ENCODE assay signal across 8 cellular contexts in genomic region chr6:135909737-135910387, GRCh38. TPM values are rescaled to one million over a fixed set of nuclear protein-coding genes. Genes with fewer than 3 reads are reported as not detected.
A peak's percentile ranks its signal among the peaks of the same experiment; 100 is the strongest.
DNase-seq lines count a peak whose midpoint lies in the region; ATAC-seq and TF ChIP-seq lines count a peak whose summit lies in the region.

No MANE protein-coding gene starts in this region.

- H3K4me3 ChIP-seq in mesenchymal stem cell (ENCODE audit: insufficient read depth in 1 of 2, low read depth in 1 of 2, low read length in 2 of 2) (no peak overlapping the region), upper lobe of right lung (no peak overlapping the region)

- TF ChIP-seq CTCF in 22Rv1 (IDR thresholded peaks at IDR 0.05) (peak; percentile 83), upper lobe of right lung (IDR thresholded peaks at IDR 0.05) (peak; percentile 61)

- H3K27ac ChIP-seq in 22Rv1: no peak overlapping the region
- no peak overlapping the region for H3K27ac ChIP-seq in mesenchymal stem cell (ENCODE audit: low read length, poor library complexity, severe bottlenecking)
- no peak overlapping the region for H3K27ac ChIP-seq in upper lobe of right lung

- H3K14ac ChIP-seq in mesenchymal stem cell (ENCODE audit: low read length in 2 of 2): no peak overlapping the region

- H2BK120ac ChIP-seq in mesenchymal stem cell (ENCODE audit: low read depth, low read length): no peak overlapping the region

- no peak overlapping the region for H4K91ac ChIP-seq in mesenchymal stem cell (ENCODE audit: low read length)

- peaks cover 1% of the 10 kb centered on the region for H3K79me1 ChIP-seq in mesenchymal stem cell (replicated peaks; ENCODE audit: low read length, poor library complexity, severe bottlenecking)

- H3K23ac ChIP-seq in mesenchymal stem cell (ENCODE audit: low read length in 2 of 2): no peak overlapping the region

- no peak overlapping the region for H2BK5ac ChIP-seq in mesenchymal stem cell (ENCODE audit: low read depth, low read length, poor library complexity, severe bottlenecking)

- H2AFZ ChIP-seq in mesenchymal stem cell (ENCODE audit: low read depth, low read length): no peak overlapping the region

- WGBS in mesenchymal stem cell: 67% methylated on average over 7 of the region's 9 CpGs

- H3K4me1 ChIP-seq in mesenchymal stem cell (ENCODE audit: control insufficient read depth, insufficient read depth, low read depth, low read length): peaks cover 3% of the 10 kb centered on the region
- H3K4me1 ChIP-seq in upper lobe of right lung: no peaks in the 10 kb centered on the region

- DNase-seq in NCI-H1694 (lab: John Stamatoyannopoulos, UW) (peak; percentile 11), UCSD-AML1 (lab: John Stamatoyannopoulos, UW; ENCODE audit: unreplicated experiment) (peak; percentile 13), mesenchymal stem cell (no peak), upper lobe of right lung (no peak)
- DNase-seq in central memory CD4-positive, alpha-beta T cell: peak; percentile 51

- H3K18ac ChIP-seq in mesenchymal stem cell (ENCODE audit: low read depth in 1 of 2, low read length in 2 of 2): no peak overlapping the region

- H2AK5ac ChIP-seq in mesenchymal stem cell (ENCODE audit: low read length, severe bottlenecking): no peak overlapping the region

- peak overlapping the region in 1 of 2 experiments; percentile 57 for H3K4ac ChIP-seq in mesenchymal stem cell (ENCODE audit: low read depth in 1 of 2, low read length in 2 of 2)

- no peaks in the 10 kb centered on the region for H3K36me3 ChIP-seq in mesenchymal stem cell (ENCODE audit: control insufficient read depth in 1 of 2, insufficient read depth in 2 of 2, low read depth in 1 of 2, low read length in 2 of 2)
- no peaks in the 10 kb centered on the region for H3K36me3 ChIP-seq in upper lobe of right lung

- no peak overlapping the region for H3K9ac ChIP-seq in mesenchymal stem cell (ENCODE audit: low read length)

- H3K27me3 ChIP-seq in mesenchymal stem cell (ENCODE audit: control insufficient read depth in 1 of 2, insufficient read depth in 1 of 2, low read length in 2 of 2) (no peaks in the 10 kb centered on the region), upper lobe of right lung (no peaks in the 10 kb centered on the region)

- intact Hi-C loops in upper lobe of right lung (cut with DNase I): no loop called here

- H2BK15ac ChIP-seq in mesenchymal stem cell (ENCODE audit: low read depth, poor library complexity, severe bottlenecking): no peak overlapping the region

- H4K8ac ChIP-seq in mesenchymal stem cell (ENCODE audit: low read length): peak overlapping the region; percentile 31

- ATAC-seq in GM18498 (IDR thresholded peaks at IDR 0.05; ENCODE audit: unreplicated experiment): peak; percentile 91
- ATAC-seq in HG02852 (IDR thresholded peaks at IDR 0.05; ENCODE audit: unreplicated experiment): peak; percentile 85
- ATAC-seq in upper lobe of right lung: peak; percentile 90

- H2BK12ac ChIP-seq in mesenchymal stem cell (ENCODE audit: low read length in 2 of 2): peak overlapping the region in 1 of 2 experiments; percentile 64

- H3K4me2 ChIP-seq in mesenchymal stem cell (ENCODE audit: low read length, poor library complexity, severe bottlenecking): no peak overlapping the region

- H3K9me3 ChIP-seq in mesenchymal stem cell (ENCODE audit: control insufficient read depth, low read length) (no peaks in the 10 kb centered on the region), upper lobe of right lung (no peaks in the 10 kb centered on the region)

RNA-seq across cellular contexts. Expression of gene PDE7B, which starts 58.4 kb away (rescaled TPM):
- polyA plus RNA-seq in mesenchymal stem cell (2013, experiment 1 of 2): 0.98 TPM
- polyA plus RNA-seq in mesenchymal stem cell (2013, experiment 2 of 2): 1.4 TPM
- total RNA-seq in upper lobe of right lung: 4.2 TPM

Comparison
In these comparisons a context has a peak if more than half of its experiments do, and no peak if none do; other contexts are left out.
1. DNase-seq: peak in NCI-H1694 (single experiment), UCSD-AML1 (single experiment) and central memory CD4-positive, alpha-beta T cell (single experiment); none in mesenchymal stem cell (single experiment) and upper lobe of right lung (single experiment).
2. Peak in every context shown above with its lines, with median percentiles within 50 percentile points of each other: ATAC-seq.